ENCODE assay signal across 8 cellular contexts in the genomic region with DNA sequence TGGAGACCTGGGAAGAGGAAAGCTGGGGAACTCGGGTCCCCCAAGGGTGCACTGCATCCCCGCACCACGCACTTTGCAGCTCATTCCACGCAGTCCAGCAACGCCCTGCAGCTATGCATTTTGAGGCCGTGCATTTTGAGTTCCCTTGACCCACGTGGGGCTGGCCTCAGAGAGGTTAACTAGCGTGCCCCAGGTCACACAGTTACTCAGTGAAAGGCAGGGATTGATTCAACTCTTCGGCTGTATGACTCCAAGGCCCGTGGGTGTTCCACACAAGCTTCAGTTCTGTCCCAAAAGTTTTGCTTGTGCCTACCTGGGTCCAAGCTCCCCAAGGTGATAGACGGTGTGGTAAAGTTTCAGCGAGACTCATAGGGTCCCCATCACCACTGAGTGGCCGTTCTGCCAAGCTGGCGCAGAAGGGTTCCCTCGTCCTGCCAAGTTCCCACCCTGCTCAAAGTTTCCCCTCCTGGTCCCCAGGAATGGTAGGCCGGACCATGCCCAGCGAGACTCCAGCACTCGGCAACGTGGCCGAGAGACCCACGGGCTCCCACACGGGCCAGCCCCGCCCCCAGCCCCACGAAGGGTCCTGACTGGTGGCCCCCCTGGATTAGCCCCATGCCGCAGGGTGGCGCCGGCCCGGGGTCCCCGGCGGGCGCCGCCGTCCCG. TPM values are rescaled to one million over a fixed set of nuclear protein-coding genes. Genes with fewer than 3 reads are reported as not detected.
DNase-seq lines count a peak whose midpoint lies in the region; ATAC-seq, FAIRE-seq and TF ChIP-seq lines count a peak whose summit lies in the region.

No MANE protein-coding gene starts in this region.

- FAIRE-seq in H54 (lab: Jason Lieb, UNC): no peak

- ATAC-seq in heart left ventricle: no peak
- no peak for ATAC-seq in Right ventricle myocardium inferior
- ATAC-seq in GM18909 (IDR thresholded peaks at IDR 0.05; ENCODE audit: poor library complexity, unreplicated experiment): no peak

- H3K9ac ChIP-seq in adipocyte (ENCODE audit: low read length): peak overlapping the region; percentile 96

- H3K4me3 ChIP-seq in heart left ventricle (peak overlapping the region; percentile 71 to 98 (median 90)), adipocyte (ENCODE audit: low read length) (peak overlapping the region; percentile 90), testis (peak overlapping the region; percentile 62 to 70)

- TF ChIP-seq CTCF in heart left ventricle (IDR thresholded peaks at IDR 0.05): no peak
- TF ChIP-seq CTCF in testis (IDR thresholded peaks at IDR 0.05): no peak

- H3K4me1 ChIP-seq in heart left ventricle (peaks cover 30 to 86% (median 66%) of the 10 kb centered on the region in 12 donors), adipocyte (ENCODE audit: control insufficient read depth, insufficient read depth, low read length) (peaks cover 71% of the 10 kb centered on the region), testis (peaks cover 44% of the 10 kb centered on the region)

- H3K9me3 ChIP-seq in heart left ventricle (no peaks in the 10 kb centered on the region), adipocyte (ENCODE audit: control insufficient read depth, low read length) (no peaks in the 10 kb centered on the region), testis (no peaks in the 10 kb centered on the region)

- DNase-seq in heart left ventricle (peak in 1 of 5 donors; percentile 32), Right ventricle myocardium inferior (ENCODE audit: missing footprints) (no peak), adipocyte (ENCODE audit: low read depth) (peak; percentile 51), left kidney (ENCODE audit: low read depth, low spot score) (peak; percentile 58), testis (no peak), H54 (ENCODE audit: insufficient read length, low spot score) (no peak)
- DNase-seq in activated effector memory CD4-positive, alpha-beta T cell treated with anti-CD3 and anti-CD28 coated beads, Interleukin-2, amount 50 U/mL, for 16 hours: no peak

- TF ChIP-seq POLR2A in heart left ventricle (IDR thresholded peaks at IDR 0.05) (no peak), testis (IDR thresholded peaks at IDR 0.05) (no peak), H54 (IDR thresholded peaks at IDR 0.05; ENCODE audit: low read depth, low read length) (no peak)

- H3K36me3 ChIP-seq in heart left ventricle: peaks cover 0 to 12% (median 0%) of the 10 kb centered on the region in 9 donors
- H3K36me3 ChIP-seq in adipocyte (ENCODE audit: control insufficient read depth, insufficient read depth, low read length, severe bottlenecking): no peaks in the 10 kb centered on the region
- no peaks in the 10 kb centered on the region for H3K36me3 ChIP-seq in testis (ENCODE audit: low read depth, missing control alignments)

- WGBS in heart left ventricle, 4 donors: 5 to 10% (median 8%) methylated on average over 14 to 34 of the region's 34 CpGs
- WGBS in testis, 2 donors: 7 to 9% methylated on average over 10 to 22 of the region's 34 CpGs

- intact Hi-C loops in heart left ventricle (cut with DNase I) (loop anchor here in 9 of 10 donors (2.0 to 5.0 kb wide), 3 partner anchors 34 to 39 kb away; no protein-coding TSS in a partner anchor), Right ventricle myocardium inferior (cut with DNase I) (no loop called here), testis (cut with DNase I; ENCODE audit: low total_unique reads) (no loop called here)

- H3K27ac ChIP-seq in heart left ventricle (peak overlapping the region; percentile 87 to 98 (median 92)), testis (peak overlapping the region; percentile 36 to 75)

- H3K27me3 ChIP-seq in heart left ventricle (no peaks in the 10 kb centered on the region), adipocyte (replicated peaks; ENCODE audit: control insufficient read depth, insufficient read depth, low read length) (no peaks in the 10 kb centered on the region), testis (no peaks in the 10 kb centered on the region)

RNA-seq across cellular contexts. Expression of gene HSPG2, which starts 0.6 kb away (rescaled TPM):
- total RNA-seq in heart left ventricle: 100 to 1,000 TPM; 202 to 608 (median 304) TPM
- 100 to 1,000 TPM; 164 to 315 TPM for polyA plus RNA-seq in heart left ventricle
- 269 TPM for total RNA-seq in Right ventricle myocardium inferior
- total RNA-seq in testis: 10 to 100 TPM; 51.8 to 54.2 TPM
- polyA plus RNA-seq in testis (ENCODE audit: insufficient read depth, low read depth, low replicate concordance): 72.1 TPM

RNA-seq across cellular contexts. Expression of gene CELA3B, which starts 40.3 kb away (rescaled TPM):
- total RNA-seq in heart left ventricle (1 to 10 TPM in 5 of 9 donors, not detected in 4; 1.2 to 2.6 (median 1.8) TPM), Right ventricle myocardium inferior (not detected), testis (under 1 TPM in 1 of 2 donors, not detected in 1; 0.63 TPM)
- polyA plus RNA-seq in heart left ventricle (under 1 TPM in 1 of 2 donors, not detected in 1; 0.24 TPM), testis (ENCODE audit: insufficient read depth, low read depth, low replicate concordance) (0.34 TPM)

Comparison
In these comparisons a context has a peak if more than half of its experiments do, and no peak if none do; other contexts are left out.
1. intact Hi-C loops: an anchor here in heart left ventricle (2.0 to 5.0 kb wide); none called in Right ventricle myocardium inferior and testis.
2. DNase-seq: peak in adipocyte (single experiment) and left kidney (single experiment); none in Right ventricle myocardium inferior (single experiment), testis (single experiment), activated effector memory CD4-positive, alpha-beta T cell treated with anti-CD3 and anti-CD28 coated beads, Interleukin-2, amount 50 U/mL, for 16 hours (single experiment) and H54 (single experiment).
3. Peak in every context shown above with its lines, with median percentiles within 50 percentile points of each other: H3K4me3 ChIP-seq.